2 cellular contexts compared by ENCODE assay signal in the genomic region with DNA sequence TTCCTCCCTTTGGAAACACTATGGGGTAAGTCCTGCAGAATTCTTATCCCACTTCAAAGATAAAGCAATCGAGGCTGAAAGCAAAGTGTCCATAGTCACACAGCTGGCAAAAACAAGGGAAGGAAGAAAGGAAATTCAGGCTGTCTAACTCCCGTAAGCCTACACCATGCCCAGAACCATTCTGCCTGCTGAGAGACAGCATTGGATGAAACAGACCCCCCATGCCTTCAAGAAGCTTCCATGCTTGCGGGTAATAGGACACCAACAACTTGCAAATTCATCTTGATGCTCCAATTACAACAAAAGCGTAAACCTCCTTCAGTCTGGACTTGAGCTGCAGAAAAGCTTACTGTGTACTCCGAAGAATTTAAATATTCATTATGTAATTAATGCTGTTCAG.
TF ChIP-seq lines count a peak whose summit lies in the region.

No MANE protein-coding gene starts in this region.

TF ChIP-seq in GM23338, 12 proteins besides CTCF, POLR2A, EP300 and RAD21:
- TF ChIP-seq, protein P1, sequence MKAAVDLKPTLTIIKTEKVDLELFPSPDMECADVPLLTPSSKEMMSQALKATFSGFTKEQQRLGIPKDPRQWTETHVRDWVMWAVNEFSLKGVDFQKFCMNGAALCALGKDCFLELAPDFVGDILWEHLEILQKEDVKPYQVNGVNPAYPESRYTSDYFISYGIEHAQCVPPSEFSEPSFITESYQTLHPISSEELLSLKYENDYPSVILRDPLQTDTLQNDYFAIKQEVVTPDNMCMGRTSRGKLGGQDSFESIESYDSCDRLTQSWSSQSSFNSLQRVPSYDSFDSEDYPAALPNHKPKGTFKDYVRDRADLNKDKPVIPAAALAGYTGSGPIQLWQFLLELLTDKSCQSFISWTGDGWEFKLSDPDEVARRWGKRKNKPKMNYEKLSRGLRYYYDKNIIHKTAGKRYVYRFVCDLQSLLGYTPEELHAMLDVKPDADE (IDR thresholded peaks at IDR 0.05) = no peak
- TF ChIP-seq CREB1 (CRISPR knock-in tag; IDR thresholded peaks at IDR 0.05; ENCODE audit: low read depth) = no peak
- no peak for TF ChIP-seq POLR2AphosphoS5 (IDR thresholded peaks at IDR 0.05; ENCODE audit: low read depth)
- TF ChIP-seq STAT1 (IDR thresholded peaks at IDR 0.05; ENCODE audit: unreplicated experiment) = no peak
- no peak for TF ChIP-seq NANOG (IDR thresholded peaks at IDR 0.05; ENCODE audit: borderline replicate concordance)
- TF ChIP-seq, protein P2, sequence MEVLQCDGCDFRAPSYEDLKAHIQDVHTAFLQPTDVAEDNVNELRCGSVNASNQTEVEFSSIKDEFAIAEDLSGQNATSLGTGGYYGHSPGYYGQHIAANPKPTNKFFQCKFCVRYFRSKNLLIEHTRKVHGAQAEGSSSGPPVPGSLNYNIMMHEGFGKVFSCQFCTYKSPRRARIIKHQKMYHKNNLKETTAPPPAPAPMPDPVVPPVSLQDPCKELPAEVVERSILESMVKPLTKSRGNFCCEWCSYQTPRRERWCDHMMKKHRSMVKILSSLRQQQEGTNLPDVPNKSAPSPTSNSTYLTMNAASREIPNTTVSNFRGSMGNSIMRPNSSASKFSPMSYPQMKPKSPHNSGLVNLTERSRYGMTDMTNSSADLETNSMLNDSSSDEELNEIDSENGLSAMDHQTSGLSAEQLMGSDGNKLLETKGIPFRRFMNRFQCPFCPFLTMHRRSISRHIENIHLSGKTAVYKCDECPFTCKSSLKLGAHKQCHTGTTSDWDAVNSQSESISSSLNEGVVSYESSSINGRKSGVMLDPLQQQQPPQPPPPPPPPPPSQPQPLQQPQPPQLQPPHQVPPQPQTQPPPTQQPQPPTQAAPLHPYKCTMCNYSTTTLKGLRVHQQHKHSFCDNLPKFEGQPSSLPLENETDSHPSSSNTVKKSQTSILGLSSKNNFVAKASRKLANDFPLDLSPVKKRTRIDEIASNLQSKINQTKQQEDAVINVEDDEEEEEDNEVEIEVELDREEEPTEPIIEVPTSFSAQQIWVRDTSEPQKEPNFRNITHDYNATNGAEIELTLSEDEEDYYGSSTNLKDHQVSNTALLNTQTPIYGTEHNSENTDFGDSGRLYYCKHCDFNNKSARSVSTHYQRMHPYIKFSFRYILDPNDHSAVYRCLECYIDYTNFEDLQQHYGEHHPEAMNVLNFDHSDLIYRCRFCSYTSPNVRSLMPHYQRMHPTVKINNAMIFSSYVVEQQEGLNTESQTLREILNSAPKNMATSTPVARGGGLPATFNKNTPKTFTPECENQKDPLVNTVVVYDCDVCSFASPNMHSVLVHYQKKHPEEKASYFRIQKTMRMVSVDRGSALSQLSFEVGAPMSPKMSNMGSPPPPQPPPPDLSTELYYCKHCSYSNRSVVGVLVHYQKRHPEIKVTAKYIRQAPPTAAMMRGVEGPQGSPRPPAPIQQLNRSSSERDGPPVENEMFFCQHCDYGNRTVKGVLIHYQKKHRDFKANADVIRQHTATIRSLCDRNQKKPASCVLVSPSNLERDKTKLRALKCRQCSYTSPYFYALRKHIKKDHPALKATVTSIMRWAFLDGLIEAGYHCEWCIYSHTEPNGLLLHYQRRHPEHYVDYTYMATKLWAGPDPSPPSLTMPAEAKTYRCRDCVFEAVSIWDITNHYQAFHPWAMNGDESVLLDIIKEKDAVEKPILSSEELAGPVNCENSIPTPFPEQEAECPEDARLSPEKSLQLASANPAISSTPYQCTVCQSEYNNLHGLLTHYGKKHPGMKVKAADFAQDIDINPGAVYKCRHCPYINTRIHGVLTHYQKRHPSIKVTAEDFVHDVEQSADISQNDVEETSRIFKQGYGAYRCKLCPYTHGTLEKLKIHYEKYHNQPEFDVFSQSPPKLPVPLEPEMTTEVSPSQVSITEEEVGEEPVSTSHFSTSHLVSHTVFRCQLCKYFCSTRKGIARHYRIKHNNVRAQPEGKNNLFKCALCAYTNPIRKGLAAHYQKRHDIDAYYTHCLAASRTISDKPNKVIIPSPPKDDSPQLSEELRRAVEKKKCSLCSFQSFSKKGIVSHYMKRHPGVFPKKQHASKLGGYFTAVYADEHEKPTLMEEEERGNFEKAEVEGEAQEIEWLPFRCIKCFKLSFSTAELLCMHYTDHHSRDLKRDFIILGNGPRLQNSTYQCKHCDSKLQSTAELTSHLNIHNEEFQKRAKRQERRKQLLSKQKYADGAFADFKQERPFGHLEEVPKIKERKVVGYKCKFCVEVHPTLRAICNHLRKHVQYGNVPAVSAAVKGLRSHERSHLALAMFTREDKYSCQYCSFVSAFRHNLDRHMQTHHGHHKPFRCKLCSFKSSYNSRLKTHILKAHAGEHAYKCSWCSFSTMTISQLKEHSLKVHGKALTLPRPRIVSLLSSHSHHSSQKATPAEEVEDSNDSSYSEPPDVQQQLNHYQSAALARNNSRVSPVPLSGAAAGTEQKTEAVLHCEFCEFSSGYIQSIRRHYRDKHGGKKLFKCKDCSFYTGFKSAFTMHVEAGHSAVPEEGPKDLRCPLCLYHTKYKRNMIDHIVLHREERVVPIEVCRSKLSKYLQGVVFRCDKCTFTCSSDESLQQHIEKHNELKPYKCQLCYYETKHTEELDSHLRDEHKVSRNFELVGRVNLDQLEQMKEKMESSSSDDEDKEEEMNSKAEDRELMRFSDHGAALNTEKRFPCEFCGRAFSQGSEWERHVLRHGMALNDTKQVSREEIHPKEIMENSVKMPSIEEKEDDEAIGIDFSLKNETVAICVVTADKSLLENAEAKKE (CRISPR knock-in tag; IDR thresholded peaks at IDR 0.05) = no peak
- no peak for TF ChIP-seq ZNF114 (CRISPR knock-in tag; IDR thresholded peaks at IDR 0.05)
- TF ChIP-seq EZH2phosphoT487 (IDR thresholded peaks at IDR 0.05; ENCODE audit: unreplicated experiment) = no peak
- TF ChIP-seq, protein P3, sequence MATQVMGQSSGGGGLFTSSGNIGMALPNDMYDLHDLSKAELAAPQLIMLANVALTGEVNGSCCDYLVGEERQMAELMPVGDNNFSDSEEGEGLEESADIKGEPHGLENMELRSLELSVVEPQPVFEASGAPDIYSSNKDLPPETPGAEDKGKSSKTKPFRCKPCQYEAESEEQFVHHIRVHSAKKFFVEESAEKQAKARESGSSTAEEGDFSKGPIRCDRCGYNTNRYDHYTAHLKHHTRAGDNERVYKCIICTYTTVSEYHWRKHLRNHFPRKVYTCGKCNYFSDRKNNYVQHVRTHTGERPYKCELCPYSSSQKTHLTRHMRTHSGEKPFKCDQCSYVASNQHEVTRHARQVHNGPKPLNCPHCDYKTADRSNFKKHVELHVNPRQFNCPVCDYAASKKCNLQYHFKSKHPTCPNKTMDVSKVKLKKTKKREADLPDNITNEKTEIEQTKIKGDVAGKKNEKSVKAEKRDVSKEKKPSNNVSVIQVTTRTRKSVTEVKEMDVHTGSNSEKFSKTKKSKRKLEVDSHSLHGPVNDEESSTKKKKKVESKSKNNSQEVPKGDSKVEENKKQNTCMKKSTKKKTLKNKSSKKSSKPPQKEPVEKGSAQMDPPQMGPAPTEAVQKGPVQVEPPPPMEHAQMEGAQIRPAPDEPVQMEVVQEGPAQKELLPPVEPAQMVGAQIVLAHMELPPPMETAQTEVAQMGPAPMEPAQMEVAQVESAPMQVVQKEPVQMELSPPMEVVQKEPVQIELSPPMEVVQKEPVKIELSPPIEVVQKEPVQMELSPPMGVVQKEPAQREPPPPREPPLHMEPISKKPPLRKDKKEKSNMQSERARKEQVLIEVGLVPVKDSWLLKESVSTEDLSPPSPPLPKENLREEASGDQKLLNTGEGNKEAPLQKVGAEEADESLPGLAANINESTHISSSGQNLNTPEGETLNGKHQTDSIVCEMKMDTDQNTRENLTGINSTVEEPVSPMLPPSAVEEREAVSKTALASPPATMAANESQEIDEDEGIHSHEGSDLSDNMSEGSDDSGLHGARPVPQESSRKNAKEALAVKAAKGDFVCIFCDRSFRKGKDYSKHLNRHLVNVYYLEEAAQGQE (IDR thresholded peaks at IDR 0.05; ENCODE audit: unreplicated experiment) = no peak
TF ChIP-seq in GM23338: peak in this region for 0.

TF ChIP-seq in H1, 55 proteins besides CTCF, POLR2A, EP300 and RAD21:
- TF ChIP-seq, protein P4, sequence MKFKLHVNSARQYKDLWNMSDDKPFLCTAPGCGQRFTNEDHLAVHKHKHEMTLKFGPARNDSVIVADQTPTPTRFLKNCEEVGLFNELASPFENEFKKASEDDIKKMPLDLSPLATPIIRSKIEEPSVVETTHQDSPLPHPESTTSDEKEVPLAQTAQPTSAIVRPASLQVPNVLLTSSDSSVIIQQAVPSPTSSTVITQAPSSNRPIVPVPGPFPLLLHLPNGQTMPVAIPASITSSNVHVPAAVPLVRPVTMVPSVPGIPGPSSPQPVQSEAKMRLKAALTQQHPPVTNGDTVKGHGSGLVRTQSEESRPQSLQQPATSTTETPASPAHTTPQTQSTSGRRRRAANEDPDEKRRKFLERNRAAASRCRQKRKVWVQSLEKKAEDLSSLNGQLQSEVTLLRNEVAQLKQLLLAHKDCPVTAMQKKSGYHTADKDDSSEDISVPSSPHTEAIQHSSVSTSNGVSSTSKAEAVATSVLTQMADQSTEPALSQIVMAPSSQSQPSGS (IDR thresholded peaks at IDR 0.05; ENCODE audit: low read length) = no peak
- TF ChIP-seq, protein P5, sequence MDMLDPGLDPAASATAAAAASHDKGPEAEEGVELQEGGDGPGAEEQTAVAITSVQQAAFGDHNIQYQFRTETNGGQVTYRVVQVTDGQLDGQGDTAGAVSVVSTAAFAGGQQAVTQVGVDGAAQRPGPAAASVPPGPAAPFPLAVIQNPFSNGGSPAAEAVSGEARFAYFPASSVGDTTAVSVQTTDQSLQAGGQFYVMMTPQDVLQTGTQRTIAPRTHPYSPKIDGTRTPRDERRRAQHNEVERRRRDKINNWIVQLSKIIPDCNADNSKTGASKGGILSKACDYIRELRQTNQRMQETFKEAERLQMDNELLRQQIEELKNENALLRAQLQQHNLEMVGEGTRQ (IDR thresholded peaks at IDR 0.05; ENCODE audit: low read length) = no peak
- TF ChIP-seq FOSL1 (IDR thresholded peaks at IDR 0.05; ENCODE audit: insufficient read depth, low read depth, low read length) (no peak), TAF1 (IDR thresholded peaks at IDR 0.05; ENCODE audit: low read depth, low read length) (no peak), RFX5 (IDR thresholded peaks at IDR 0.05; ENCODE audit: borderline replicate concordance, low read depth, low read length) (no peak), SAP30 (IDR thresholded peaks at IDR 0.05; ENCODE audit: insufficient read depth, insufficient replicate concordance, low read length) (no peak), RBBP5 (IDR thresholded peaks at IDR 0.05; ENCODE audit: borderline replicate concordance, low read depth, low read length) (no peak), SP1 (IDR thresholded peaks at IDR 0.05; ENCODE audit: low read depth, low read length) (no peak), SIRT6 (IDR thresholded peaks at IDR 0.05; ENCODE audit: low read length) (no peak), CREB1 (IDR thresholded peaks at IDR 0.05) (no peak)
